ENCODE assay signal across 1 cellular context in genomic region chr1:91792393-91793032, GRCh38.
TF ChIP-seq lines count a peak whose summit lies in the region.

No MANE protein-coding gene starts in this region.

TF ChIP-seq in HEK293, 187 proteins besides CTCF, POLR2A, EP300 and RAD21 (continued from another document):
- TF ChIP-seq ZBTB44 (tag by site-specific recombination; IDR thresholded peaks at IDR 0.05) (peak; percentile 33; the same call in 1 of the 2 replicates), ZNF169 (tag by site-specific recombination; IDR thresholded peaks at IDR 0.05) (no peak), KLF7 (tag by site-specific recombination; IDR thresholded peaks at IDR 0.05; ENCODE audit: borderline replicate concordance) (0 out of 2 replicates have a peak, but pooled peaks have one; percentile 13), ZNF341 (tag by site-specific recombination; IDR thresholded peaks at IDR 0.05; ENCODE audit: low read depth) (peak; percentile 20; the same call in 1 of the 2 replicates), TRIM28 (IDR thresholded peaks at IDR 0.05; ENCODE audit: borderline replicate concordance, low read length) (peak; percentile 86), ZNF37A (tag by site-specific recombination; IDR thresholded peaks at IDR 0.05) (no peak)
